1 cellular context compared by ENCODE assay signal in genomic region chr20:13291167-13291566, GRCh38.
TF ChIP-seq lines count a peak whose summit lies in the region.

No MANE protein-coding gene starts in this region.

TF ChIP-seq in HepG2, 621 proteins besides CTCF, POLR2A, EP300 and RAD21 (continued from another document):
- no peak for TF ChIP-seq THAP8 (CRISPR knock-in tag; IDR thresholded peaks at IDR 0.05; ENCODE audit: borderline replicate concordance)
- TF ChIP-seq BCL6 (CRISPR knock-in tag; IDR thresholded peaks at IDR 0.05) = 0 out of 2 replicates have a peak, but pooled peaks have one; percentile 26
